ENCODE assay signal across 1 cellular context in the genomic region with DNA sequence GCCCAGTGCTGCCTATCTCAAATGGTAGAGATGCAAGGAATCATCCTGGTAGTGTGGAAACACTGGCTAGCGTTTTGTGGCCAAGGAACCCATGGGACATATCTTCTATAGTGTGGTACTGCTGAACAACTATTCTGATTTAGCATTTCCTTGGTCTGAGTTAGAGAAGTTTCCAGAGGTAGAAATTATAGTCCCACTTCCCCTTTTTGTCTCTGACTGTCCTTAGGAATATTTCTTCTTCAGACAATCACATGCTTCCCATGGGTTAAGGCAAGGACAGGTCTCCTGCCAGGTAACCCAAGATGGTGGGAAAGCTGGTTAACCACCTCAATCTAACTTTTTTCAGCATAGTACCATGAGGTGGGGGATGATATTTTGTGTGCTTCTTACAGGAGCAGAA.
TF ChIP-seq lines count a peak whose summit lies in the region.

No MANE protein-coding gene starts in this region.

TF ChIP-seq in GM23338, 12 proteins besides CTCF, POLR2A, EP300 and RAD21 (continued from another document):
- TF ChIP-seq, protein P1, sequence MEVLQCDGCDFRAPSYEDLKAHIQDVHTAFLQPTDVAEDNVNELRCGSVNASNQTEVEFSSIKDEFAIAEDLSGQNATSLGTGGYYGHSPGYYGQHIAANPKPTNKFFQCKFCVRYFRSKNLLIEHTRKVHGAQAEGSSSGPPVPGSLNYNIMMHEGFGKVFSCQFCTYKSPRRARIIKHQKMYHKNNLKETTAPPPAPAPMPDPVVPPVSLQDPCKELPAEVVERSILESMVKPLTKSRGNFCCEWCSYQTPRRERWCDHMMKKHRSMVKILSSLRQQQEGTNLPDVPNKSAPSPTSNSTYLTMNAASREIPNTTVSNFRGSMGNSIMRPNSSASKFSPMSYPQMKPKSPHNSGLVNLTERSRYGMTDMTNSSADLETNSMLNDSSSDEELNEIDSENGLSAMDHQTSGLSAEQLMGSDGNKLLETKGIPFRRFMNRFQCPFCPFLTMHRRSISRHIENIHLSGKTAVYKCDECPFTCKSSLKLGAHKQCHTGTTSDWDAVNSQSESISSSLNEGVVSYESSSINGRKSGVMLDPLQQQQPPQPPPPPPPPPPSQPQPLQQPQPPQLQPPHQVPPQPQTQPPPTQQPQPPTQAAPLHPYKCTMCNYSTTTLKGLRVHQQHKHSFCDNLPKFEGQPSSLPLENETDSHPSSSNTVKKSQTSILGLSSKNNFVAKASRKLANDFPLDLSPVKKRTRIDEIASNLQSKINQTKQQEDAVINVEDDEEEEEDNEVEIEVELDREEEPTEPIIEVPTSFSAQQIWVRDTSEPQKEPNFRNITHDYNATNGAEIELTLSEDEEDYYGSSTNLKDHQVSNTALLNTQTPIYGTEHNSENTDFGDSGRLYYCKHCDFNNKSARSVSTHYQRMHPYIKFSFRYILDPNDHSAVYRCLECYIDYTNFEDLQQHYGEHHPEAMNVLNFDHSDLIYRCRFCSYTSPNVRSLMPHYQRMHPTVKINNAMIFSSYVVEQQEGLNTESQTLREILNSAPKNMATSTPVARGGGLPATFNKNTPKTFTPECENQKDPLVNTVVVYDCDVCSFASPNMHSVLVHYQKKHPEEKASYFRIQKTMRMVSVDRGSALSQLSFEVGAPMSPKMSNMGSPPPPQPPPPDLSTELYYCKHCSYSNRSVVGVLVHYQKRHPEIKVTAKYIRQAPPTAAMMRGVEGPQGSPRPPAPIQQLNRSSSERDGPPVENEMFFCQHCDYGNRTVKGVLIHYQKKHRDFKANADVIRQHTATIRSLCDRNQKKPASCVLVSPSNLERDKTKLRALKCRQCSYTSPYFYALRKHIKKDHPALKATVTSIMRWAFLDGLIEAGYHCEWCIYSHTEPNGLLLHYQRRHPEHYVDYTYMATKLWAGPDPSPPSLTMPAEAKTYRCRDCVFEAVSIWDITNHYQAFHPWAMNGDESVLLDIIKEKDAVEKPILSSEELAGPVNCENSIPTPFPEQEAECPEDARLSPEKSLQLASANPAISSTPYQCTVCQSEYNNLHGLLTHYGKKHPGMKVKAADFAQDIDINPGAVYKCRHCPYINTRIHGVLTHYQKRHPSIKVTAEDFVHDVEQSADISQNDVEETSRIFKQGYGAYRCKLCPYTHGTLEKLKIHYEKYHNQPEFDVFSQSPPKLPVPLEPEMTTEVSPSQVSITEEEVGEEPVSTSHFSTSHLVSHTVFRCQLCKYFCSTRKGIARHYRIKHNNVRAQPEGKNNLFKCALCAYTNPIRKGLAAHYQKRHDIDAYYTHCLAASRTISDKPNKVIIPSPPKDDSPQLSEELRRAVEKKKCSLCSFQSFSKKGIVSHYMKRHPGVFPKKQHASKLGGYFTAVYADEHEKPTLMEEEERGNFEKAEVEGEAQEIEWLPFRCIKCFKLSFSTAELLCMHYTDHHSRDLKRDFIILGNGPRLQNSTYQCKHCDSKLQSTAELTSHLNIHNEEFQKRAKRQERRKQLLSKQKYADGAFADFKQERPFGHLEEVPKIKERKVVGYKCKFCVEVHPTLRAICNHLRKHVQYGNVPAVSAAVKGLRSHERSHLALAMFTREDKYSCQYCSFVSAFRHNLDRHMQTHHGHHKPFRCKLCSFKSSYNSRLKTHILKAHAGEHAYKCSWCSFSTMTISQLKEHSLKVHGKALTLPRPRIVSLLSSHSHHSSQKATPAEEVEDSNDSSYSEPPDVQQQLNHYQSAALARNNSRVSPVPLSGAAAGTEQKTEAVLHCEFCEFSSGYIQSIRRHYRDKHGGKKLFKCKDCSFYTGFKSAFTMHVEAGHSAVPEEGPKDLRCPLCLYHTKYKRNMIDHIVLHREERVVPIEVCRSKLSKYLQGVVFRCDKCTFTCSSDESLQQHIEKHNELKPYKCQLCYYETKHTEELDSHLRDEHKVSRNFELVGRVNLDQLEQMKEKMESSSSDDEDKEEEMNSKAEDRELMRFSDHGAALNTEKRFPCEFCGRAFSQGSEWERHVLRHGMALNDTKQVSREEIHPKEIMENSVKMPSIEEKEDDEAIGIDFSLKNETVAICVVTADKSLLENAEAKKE (CRISPR knock-in tag; IDR thresholded peaks at IDR 0.05) = no peak
- TF ChIP-seq STAT1 (IDR thresholded peaks at IDR 0.05; ENCODE audit: unreplicated experiment) = no peak
- TF ChIP-seq ETS1 (IDR thresholded peaks at IDR 0.05) = no peak
- no peak for TF ChIP-seq EZH2phosphoT487 (IDR thresholded peaks at IDR 0.05; ENCODE audit: unreplicated experiment)
- no peak for TF ChIP-seq NANOG (IDR thresholded peaks at IDR 0.05; ENCODE audit: borderline replicate concordance)
- no peak for TF ChIP-seq ZNF331 (CRISPR knock-in tag; IDR thresholded peaks at IDR 0.05; ENCODE audit: low read depth)
